ENCODE assay signal across 8 cellular contexts in the genomic region with DNA sequence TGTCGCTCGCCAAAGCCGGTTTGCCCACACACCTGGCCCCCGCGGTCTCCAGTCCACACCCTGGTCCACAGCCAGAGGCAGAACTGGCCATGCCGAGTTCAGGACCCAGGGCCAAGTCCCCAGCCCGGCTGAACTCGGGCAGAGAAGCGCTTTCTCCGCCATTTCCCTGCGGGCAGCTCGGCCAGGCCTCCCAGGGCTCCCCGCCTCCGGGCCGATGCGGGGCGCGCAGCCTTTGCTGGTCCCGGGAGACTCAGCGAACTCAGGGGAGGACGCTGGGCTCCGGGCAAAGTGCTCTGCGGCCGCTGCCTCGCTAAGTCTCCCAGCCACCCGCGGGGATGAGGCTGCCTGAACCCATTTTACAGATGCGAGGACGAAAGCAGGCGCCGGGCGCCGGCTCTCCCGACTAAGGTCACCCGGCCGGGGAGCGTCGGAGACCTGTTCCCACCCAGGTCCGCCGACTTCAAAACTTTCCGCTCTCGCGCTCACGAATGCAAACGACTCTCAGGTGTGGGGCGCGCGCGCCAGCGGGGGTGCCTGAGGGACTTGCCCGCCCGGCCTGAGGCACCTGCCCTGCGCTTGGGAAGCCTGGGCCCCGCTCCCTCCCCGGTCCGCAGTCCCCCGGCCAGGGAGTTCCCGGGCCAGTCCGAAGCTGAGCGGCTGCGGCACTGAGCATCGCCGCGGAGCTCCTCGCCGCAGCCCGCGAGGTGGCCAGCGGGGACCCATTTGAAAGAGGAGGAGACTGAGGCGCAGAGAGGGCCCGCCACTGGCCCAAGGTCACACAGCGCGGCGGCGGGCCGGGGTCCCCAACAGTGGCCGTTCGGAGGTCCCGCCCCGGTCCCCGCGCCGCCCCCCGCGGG. TPM values are rescaled to one million over a fixed set of nuclear protein-coding genes. Genes with fewer than 3 reads are reported as not detected.
A peak's percentile ranks its signal among the peaks of the same experiment; 100 is the strongest.
DNase-seq lines count a peak whose midpoint lies in the region; ATAC-seq and TF ChIP-seq lines count a peak whose summit lies in the region.

No MANE protein-coding gene starts in this region.

- peak overlapping the region; percentile 43 to 48 for H3K4me3 ChIP-seq in Panc1 (ENCODE audit: low read depth in 2 of 2, low read length in 2 of 2)
- H3K4me3 ChIP-seq in mesodermal cell (ENCODE audit: extremely low read depth, insufficient read depth, low read length, poor library complexity, severe bottlenecking), result peak overlapping the region; percentile 54
- H3K4me3 ChIP-seq in transverse colon, result peak overlapping the region; percentile 1 to 61 (median 42)

- ATAC-seq in GM18907 (IDR thresholded peaks at IDR 0.05; ENCODE audit: unreplicated experiment) (peak; percentile 37), HG02763 (IDR thresholded peaks at IDR 0.05; ENCODE audit: unreplicated experiment) (peak; percentile 41), Panc1 (peak; percentile 47)

- H3K27me3 ChIP-seq in Panc1 (ENCODE audit: control insufficient read depth, insufficient read depth, low read length) (peaks cover 14% of the 10 kb centered on the region), transverse colon (peaks cover 74% of the 10 kb centered on the region)

- TF ChIP-seq CTCF in Panc1 (IDR thresholded peaks at IDR 0.05) (no peak), transverse colon (IDR thresholded peaks at IDR 0.05) (no peak)

- no peak for TF ChIP-seq POLR2A in transverse colon (IDR thresholded peaks at IDR 0.05)

- POLR2A ChIA-PET in Panc1 (lab: Charles Lee), result no interaction called here

- no TSS peak for BruUV-seq in Panc1 (replicated peaks; lab: Mats Ljungman, UMichigan)

- TF ChIP-seq EP300 in transverse colon (IDR thresholded peaks at IDR 0.05; ENCODE audit: low read depth), result no peak

- no peaks in the 10 kb centered on the region; the same call in 1 of the 2 replicates for H3K36me3 ChIP-seq in Panc1 (ENCODE audit: control insufficient read depth, insufficient read depth, low read length)
- H3K36me3 ChIP-seq in mesodermal cell (ENCODE audit: control insufficient read depth, insufficient read depth, low read length), result no peaks in the 10 kb centered on the region
- no peaks in the 10 kb centered on the region for H3K36me3 ChIP-seq in transverse colon

- in situ Hi-C loops in Panc1 (cut with HindIII; ENCODE audit: low pct_unique_long_range_greater_than_20kb, low sequenced_read_pairs) (no loop called here), transverse colon (cut with MboI; ENCODE audit: low pct_ligation_motif_present in 1 of 4, low pct_unique_long_range_greater_than_20kb in 1 of 4, low sequenced_read_pairs in 3 of 4) (no loop called here)

- intact Hi-C loops in Panc1 (cut with micrococcal nuclease; ENCODE audit: unreplicated experiment) (no loop called here), transverse colon (cut with DNase I; ENCODE audit: low total_unique reads) (no loop called here)

- H3K4me1 ChIP-seq in Panc1 (ENCODE audit: control insufficient read depth, insufficient read depth, low read length) (peaks cover 2% of the 10 kb centered on the region; the same call in 1 of the 2 replicates), mesodermal cell (ENCODE audit: control insufficient read depth, insufficient read depth, low read length, poor library complexity, severe bottlenecking) (no peaks in the 10 kb centered on the region), transverse colon (peaks cover 4 to 18% (median 15%) of the 10 kb centered on the region in 4 donors)

- 4 to 6% methylated on average over 43 to 78 of the region's 85 CpGs for WGBS in mesodermal cell (ENCODE audit: insufficient coverage in 2 of 2), 2 experiments
- 6% methylated on average over 19 of the region's 85 CpGs; no CpG with 5 or more reads in 1 of the 2 donors for WGBS in transverse colon (ENCODE audit: low coverage in 1 of 2), 2 donors

- H3K9me3 ChIP-seq in Panc1 (ENCODE audit: control insufficient read depth, insufficient read depth, low read depth, low read length) (no peaks in the 10 kb centered on the region), mesodermal cell (ENCODE audit: control insufficient read depth, low read length) (no peaks in the 10 kb centered on the region), transverse colon (no peaks in the 10 kb centered on the region)

- H3K27ac ChIP-seq in Panc1 (ENCODE audit: low read length), result no peak overlapping the region
- peak overlapping the region; percentile 26 for H3K27ac ChIP-seq in caudate nucleus (ENCODE audit: low read depth, low read length)
- no peak overlapping the region for H3K27ac ChIP-seq in mesodermal cell (ENCODE audit: low read depth, low read length, severe bottlenecking)
- H3K27ac ChIP-seq in transverse colon, result peak overlapping the region in 2 of 4 donors; percentile 18 to 31

- DNase-seq in Panc1 (ENCODE audit: low read depth, low spot score) (no peak), caudate nucleus (lab: John Stamatoyannopoulos, UW) (peak in 2 of 61 donors; percentile 13 to 36), transverse colon (peak; percentile 16), pons (ENCODE audit: low spot score) (no peak), dermis blood vessel endothelial cell (no peak)

- CTCF ChIA-PET in Panc1 (lab: Charles Lee), result no interaction called here

RNA-seq across cellular contexts. Expression of a gene that starts 0.6 kb away (rescaled TPM):
- 0.95 TPM for total RNA-seq in Panc1 (2021; ENCODE audit: unreplicated experiment)
- 0.75 TPM for polyA plus RNA-seq in Panc1 (2012; ENCODE audit: insufficient read length)
- 4.6 TPM for polyA plus RNA-seq in mesodermal cell (2013, experiment 1 of 2)
- polyA plus RNA-seq in mesodermal cell (2013, experiment 2 of 2), result 2.5 TPM
- total RNA-seq in transverse colon, result 1 to 10 TPM in 3 of 4 donors, not detected in 1; 1.6 to 4.9 (median 3.6) TPM
- 1.5 and 18.4 TPM in 2 replicates for total RNA-seq in dermis blood vessel endothelial cell
